ENCODE assay signal across 8 cellular contexts in the genomic region with DNA sequence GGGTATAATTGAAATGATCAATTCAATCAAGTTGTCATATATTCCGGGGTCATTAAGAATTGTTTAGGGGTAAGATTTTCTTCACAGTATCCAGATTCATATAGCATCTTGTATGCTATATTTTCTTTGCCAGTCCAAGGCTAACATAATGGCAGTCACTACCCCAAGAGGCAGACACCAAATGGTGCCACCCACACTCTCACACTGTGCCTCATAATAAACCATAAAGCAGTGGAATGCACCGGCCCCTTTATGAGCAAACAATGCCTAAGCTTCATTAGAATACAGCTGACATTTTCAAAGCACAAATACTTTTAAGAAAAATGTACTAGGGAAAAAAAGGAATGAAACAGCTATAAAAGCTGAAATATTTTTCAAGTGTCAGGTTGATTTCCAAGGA.
A peak's percentile ranks its signal among the peaks of the same experiment; 100 is the strongest.
DNase-seq lines count a peak whose midpoint lies in the region; FAIRE-seq lines count a peak whose summit lies in the region.

No MANE protein-coding gene starts in this region.

- H3K27me3 ChIP-seq in iPS-18a (ENCODE audit: control insufficient read depth, insufficient read depth, low read length) (no peaks in the 10 kb centered on the region), small intestine (ENCODE audit: control insufficient read depth in 2 of 2, insufficient read depth in 2 of 2, low read length in 2 of 2) (no peaks in the 10 kb centered on the region)

- 0 to 3% (median 1%) methylated on average over 2 of the region's 2 CpGs for WGBS in small intestine, 3 donors

- peak overlapping the region; percentile 70 for H3K9ac ChIP-seq in iPS-18a (ENCODE audit: low read length)

- FAIRE-seq in small intestine (lab: Jason Lieb, UNC) = no peak

- peak overlapping the region; percentile 91 for H3K4me3 ChIP-seq in iPS-18a (ENCODE audit: low read length)
- H3K4me3 ChIP-seq in small intestine (ENCODE audit: low read depth in 1 of 2, low read length in 2 of 2) = peak overlapping the region in 1 of 2 donors; percentile 49

- no peaks in the 10 kb centered on the region for H3K9me3 ChIP-seq in iPS-18a (ENCODE audit: control insufficient read depth, low read depth, low read length)
- no peaks in the 10 kb centered on the region for H3K9me3 ChIP-seq in small intestine (ENCODE audit: control insufficient read depth, low read depth)

- H3K27ac ChIP-seq in iPS-18a (ENCODE audit: low read length) = peak overlapping the region; percentile 76
- peak overlapping the region in 1 of 2 donors; percentile 61 for H3K27ac ChIP-seq in small intestine (ENCODE audit: low read depth in 1 of 2, low read length in 1 of 2)

- DNase-seq in NCI-H2029 (lab: John Stamatoyannopoulos, UW) = peak; percentile 11
- DNase-seq in NCI-H2029 treated with DMSO at 0.1 percent for 48 hours (lab: John Stamatoyannopoulos, UW) = no peak
- peak; percentile 33 for DNase-seq in HCEC 1CT
- DNase-seq in NCI-H2107 treated with DMSO at 0.1 percent for 48 hours (lab: John Stamatoyannopoulos, UW; ENCODE audit: unreplicated experiment) = peak; percentile 89
- peak; percentile 56 for DNase-seq in activated naive CD4-positive, alpha-beta T cell treated with anti-CD3 and anti-CD28 coated beads, Interleukin-2, amount 50 U/mL, for 16 hours
- peak; percentile 55 for DNase-seq in small intestine
- no peak for DNase-seq in T1000 (lab: John Stamatoyannopoulos, UW)

- H3K4me1 ChIP-seq in iPS-18a (ENCODE audit: control insufficient read depth, low read depth, low read length) (peaks cover 11% of the 10 kb centered on the region), small intestine (ENCODE audit: control insufficient read depth in 2 of 2, insufficient read depth in 1 of 2, low read depth in 1 of 2, low read length in 1 of 2) (no peaks in the 10 kb centered on the region)

- H3K36me3 ChIP-seq in iPS-18a (ENCODE audit: control insufficient read depth, low read depth, low read length) (no peaks in the 10 kb centered on the region), small intestine (ENCODE audit: control insufficient read depth in 2 of 2, insufficient read depth in 2 of 2, low read length in 2 of 2) (peaks cover 0 to 2% of the 10 kb centered on the region in 2 donors)

Comparison
In these comparisons a context has a peak if more than half of its experiments do, and no peak if none do; other contexts are left out.
1. DNase-seq: peak in NCI-H2029 (single experiment), HCEC 1CT (single experiment), NCI-H2107 treated with DMSO at 0.1 percent for 48 hours (single experiment), activated naive CD4-positive, alpha-beta T cell treated with anti-CD3 and anti-CD28 coated beads, Interleukin-2, amount 50 U/mL, for 16 hours (single experiment) and small intestine (single experiment); none in NCI-H2029 treated with DMSO at 0.1 percent for 48 hours (single experiment) and T1000 (single experiment).